In genomic region chr11:77633856-77634425, GRCh38 we compare ENCODE assay signal across 1 cellular context.
TF ChIP-seq lines count a peak whose summit lies in the region.

No MANE protein-coding gene starts in this region.

TF ChIP-seq in GM23338, 12 proteins besides CTCF, POLR2A, EP300 and RAD21 (continued from another document):
- TF ChIP-seq ZNF462 (CRISPR knock-in tag; IDR thresholded peaks at IDR 0.05) (no peak), ZNF331 (CRISPR knock-in tag; IDR thresholded peaks at IDR 0.05; ENCODE audit: low read depth) (no peak), CREB1 (CRISPR knock-in tag; IDR thresholded peaks at IDR 0.05; ENCODE audit: low read depth) (no peak), EZH2 (IDR thresholded peaks at IDR 0.05; ENCODE audit: low read depth, unreplicated experiment) (no peak), EZH2phosphoT487 (IDR thresholded peaks at IDR 0.05; ENCODE audit: unreplicated experiment) (no peak), POLR2AphosphoS5 (IDR thresholded peaks at IDR 0.05; ENCODE audit: low read depth) (no peak), ETS1 (IDR thresholded peaks at IDR 0.05) (no peak)
